ENCODE assay signal across 20 cellular contexts in the genomic region with DNA sequence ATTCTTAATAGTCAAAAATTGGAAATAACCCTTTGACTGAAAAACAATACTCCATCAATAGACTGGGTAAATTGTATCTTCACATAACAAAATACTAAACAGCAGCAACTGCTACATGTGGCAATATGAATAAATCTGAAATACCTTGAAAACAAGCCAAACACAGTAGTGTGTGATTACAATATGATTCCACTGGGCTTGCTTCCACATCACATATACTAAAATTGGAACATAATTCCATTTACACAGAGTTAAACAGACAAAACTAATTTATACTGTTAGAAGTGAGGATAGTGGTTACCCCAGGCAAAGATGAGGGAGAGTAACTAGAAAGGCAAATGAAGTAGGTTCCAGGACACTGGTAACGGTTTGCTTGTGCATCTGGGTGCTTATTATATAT.
"Had no signal": no experiment of that assay in that cellular context is flagged by ENCODE, and none has a peak within 500 bp of the region (broad histone marks: within the 10 kb centered on the region; RNA-seq: fewer than 3 reads in every experiment).

No MANE protein-coding gene starts in this region.

- H3K27me3 ChIP-seq: body of pancreas, cardiac muscle cell, foreskin keratinocyte, hepatocyte, left lung, spleen, thyroid gland, upper lobe of right lung had no signal

- H3K4me3 ChIP-seq: body of pancreas, cardiac muscle cell, hepatocyte, left lung, lung, spleen, thyroid gland, upper lobe of right lung had no signal

- H3K9me3 ChIP-seq: body of pancreas, left lung, spleen, thyroid gland, upper lobe of right lung had no signal

- H3K36me3 ChIP-seq: cardiac muscle cell, left lung, spleen, thyroid gland, upper lobe of right lung had no signal

- H3K27ac ChIP-seq: cardiac muscle cell, foreskin keratinocyte, hepatocyte, left lung, spleen, thyroid gland, upper lobe of right lung had no signal

- H2AFZ ChIP-seq: hepatocyte had no signal

- H3K4me2 ChIP-seq: hepatocyte had no signal

- DNase-seq: activated CD4-positive, alpha-beta T cell treated with anti-CD3 and anti-CD28 coated beads, Interleukin-2, amount 50 U/mL, for 48 hours; activated naive CD4-positive, alpha-beta T cell treated with anti-CD3 and anti-CD28 coated beads, Interleukin-2, amount 10 ng/mL, durations not matched to agents 7 days and 5 days; activated T-cell treated with anti-CD3 and anti-CD28 coated beads, Interleukin-2, amount 50 U/mL, for 48 hours; body of pancreas; effector memory CD4-positive, alpha-beta T cell; foreskin keratinocyte; glutamatergic neuron; kidney glomerular epithelial cell; left lung; naive thymus-derived CD4-positive, alpha-beta T cell; spleen; stimulated activated CD4-positive, alpha-beta T cell treated with anti-CD3 and anti-CD28 coated beads, Interleukin-4, amount 100 ng/mL, for 24 hours; stimulated activated naive CD4-positive, alpha-beta T cell treated with Interleukin-2 at 50 U/mL for 16 hours; T-helper 1 cell; thyroid gland; upper lobe of right lung had no signal

- ATAC-seq: body of pancreas; foreskin keratinocyte; left lung; naive thymus-derived CD4-positive, alpha-beta T cell; upper lobe of right lung; WTC11 had no signal
